ENCODE assay signal across 27 cellular contexts in genomic region chr1:48031676-48032075, GRCh38. TPM values are rescaled to one million over a fixed set of nuclear protein-coding genes. Genes with fewer than 3 reads are reported as not detected.
DNase-seq lines count a peak whose midpoint lies in the region; ATAC-seq and TF ChIP-seq lines count a peak whose summit lies in the region.
"Had no signal": no experiment of that assay in that cellular context is flagged by ENCODE, and none has a peak within 500 bp of the region (broad histone marks: within the 10 kb centered on the region; RNA-seq: fewer than 3 reads in every experiment).

No MANE protein-coding gene starts in this region.

- peak; percentile 24 for ATAC-seq in left lobe of liver
- no peak for ATAC-seq in left colon
- no peak for ATAC-seq in gastrocnemius medialis
- ATAC-seq in GM19328 (IDR thresholded peaks at IDR 0.05; ENCODE audit: unreplicated experiment), result no peak
- ATAC-seq: CD8-positive, alpha-beta T cell; foreskin keratinocyte; Right ventricle myocardium inferior; stimulated activated naive CD8-positive, alpha-beta T cell treated with anti-CD3 and anti-CD28 coated beads, Interleukin-15, Interleukin-2, amounts not matched to agents 100 U/mL and 50 U/mL, for 24 hours had no signal

- TF ChIP-seq POLR2A in gastrocnemius medialis (IDR thresholded peaks at IDR 0.05), result no peak

- intact Hi-C loops in left colon (cut with DNase I, micrococcal nuclease) (no loop called here), gastrocnemius medialis (cut with DNase I; ENCODE audit: low total_unique reads) (no loop called here)

- no peak overlapping the region for H3K4me2 ChIP-seq in neural progenitor cell
- H3K4me2 ChIP-seq: PC-9 had no signal

- no peak overlapping the region for H3K4me3 Mint-ChIP-seq in neural progenitor cell
- H3K4me3 Mint-ChIP-seq: activated naive CD4-positive, alpha-beta T cell treated with anti-CD3 and anti-CD28 coated beads, Interleukin-2, amount 50 U/mL, for 24 hours; CD8-positive, alpha-beta T cell; nephron progenitor cell; T-helper 2 cell treated with Interferon-gamma antibody and Interleukin-4, amounts not matched to agents 5 μg/mL and 100 μg/mL, for 36 hours had no signal

- H4K20me1 ChIP-seq in neural progenitor cell (ENCODE audit: low read depth), result no peaks in the 10 kb centered on the region

- in situ Hi-C loops in SK-MEL-5 (cut with HindIII; ENCODE audit: low pct_unique_long_range_greater_than_20kb, low sequenced_read_pairs) (no loop called here), gastrocnemius medialis (cut with MboI; ENCODE audit: low sequenced_read_pairs in 4 of 4) (no loop called here)

- no peaks in the 10 kb centered on the region for H3K79me2 ChIP-seq in neural progenitor cell (ENCODE audit: low read depth)

- no peak overlapping the region for H3K4me3 ChIP-seq in AG10803 (ENCODE audit: low read length)
- H3K4me3 ChIP-seq in epithelial cell of proximal tubule (ENCODE audit: low read depth, low read length), result no peak overlapping the region
- H3K4me3 ChIP-seq in neural progenitor cell, result no peak overlapping the region
- no peak overlapping the region for H3K4me3 ChIP-seq in gastrocnemius medialis
- H3K4me3 ChIP-seq: ovary, PC-9 had no signal

- no peaks in the 10 kb centered on the region for H3K36me3 Mint-ChIP-seq in neural progenitor cell
- H3K36me3 Mint-ChIP-seq: activated naive CD4-positive, alpha-beta T cell treated with anti-CD3 and anti-CD28 coated beads, Interleukin-2, amount 50 U/mL, for 24 hours; CD8-positive, alpha-beta T cell had no signal

- H3K27me3 ChIP-seq in neural progenitor cell (no peaks in the 10 kb centered on the region), gastrocnemius medialis (no peaks in the 10 kb centered on the region)
- H3K27me3 ChIP-seq: BE2C, foreskin keratinocyte, ovary had no signal

- H3K9ac ChIP-seq in neural progenitor cell, result no peak overlapping the region

- H3K36me3 ChIP-seq in neural progenitor cell (no peaks in the 10 kb centered on the region), gastrocnemius medialis (no peaks in the 10 kb centered on the region)
- H3K36me3 ChIP-seq: BE2C, ovary had no signal

- H2AFZ ChIP-seq in neural progenitor cell (replicated peaks), result no peak overlapping the region
- H2AFZ ChIP-seq: PC-9 had no signal

- no peaks in the 10 kb centered on the region for H3K9me3 Mint-ChIP-seq in neural progenitor cell
- H3K9me3 Mint-ChIP-seq: activated naive CD4-positive, alpha-beta T cell treated with anti-CD3 and anti-CD28 coated beads, Interleukin-2, amount 50 U/mL, for 24 hours; activated T-helper 2 cell treated with anti-CD3 and anti-CD28 coated beads, Interferon-gamma antibody, Interleukin-2, Interleukin-4, amounts not matched to agents 10 μg/mL and 5 μg/mL and 100 μg/mL, durations not matched to agents 14 hours and 24 hours and 36 hours; CD8-positive, alpha-beta T cell; nephron progenitor cell; T-helper 2 cell treated with Interferon-gamma antibody and Interleukin-4, amounts not matched to agents 5 μg/mL and 100 μg/mL, for 36 hours had no signal

- no peak overlapping the region for H3K27ac ChIP-seq in neural progenitor cell
- no peak overlapping the region for H3K27ac ChIP-seq in gastrocnemius medialis
- H3K27ac ChIP-seq: epithelial cell of prostate, foreskin keratinocyte, ovary, PC-9 had no signal

- H3F3A ChIP-seq in neural progenitor cell (ENCODE audit: low read depth), result no peaks in the 10 kb centered on the region

- H3K9me3 ChIP-seq in neural progenitor cell (ENCODE audit: low read depth), result no peaks in the 10 kb centered on the region
- no peaks in the 10 kb centered on the region for H3K9me3 ChIP-seq in gastrocnemius medialis
- H3K9me3 ChIP-seq: BE2C, ovary had no signal

- DNase-seq in AG10803 (ENCODE audit: low read depth) (peak; percentile 6), SK-MEL-5 (ENCODE audit: low read depth, low spot score) (peak; percentile 64), epithelial cell of proximal tubule (ENCODE audit: low read depth) (peak; percentile 66), left lobe of liver (ENCODE audit: low spot score) (no peak), neural progenitor cell (ENCODE audit: low spot score) (no peak), left colon (no peak), gastrocnemius medialis (no peak)
- DNase-seq: activated CD4-positive, alpha-beta T cell treated with anti-CD3 and anti-CD28 coated beads for 4 hours; BE2C; CD8-positive, alpha-beta T cell; effector CD4-positive, alpha-beta T cell; EL; foreskin keratinocyte; NCI-H1417; NCI-H2029; NCI-H524 treated with DMSO at 0.1 percent for 48 hours; nephron progenitor cell; ovary; PC-9; stimulated activated CD4-positive, alpha-beta T cell treated with anti-CD3 and anti-CD28 coated beads, Interleukin-1b, Interleukin-23, amount 100 ng/mL, for 48 hours; stimulated activated naive CD8-positive, alpha-beta T cell treated with anti-CD3 and anti-CD28 coated beads, Interleukin-15, Interleukin-2, amounts not matched to agents 100 U/mL and 50 U/mL, for 24 hours had no signal

- peaks cover 10% of the 10 kb centered on the region for H3K27me3 Mint-ChIP-seq in neural progenitor cell (ENCODE audit: insufficient read depth, low read depth)

- no peak for TF ChIP-seq CTCF in AG10803 (conservative IDR thresholded peaks at IDR 0.05; ENCODE audit: low read length)
- TF ChIP-seq CTCF in epithelial cell of proximal tubule (conservative IDR thresholded peaks at IDR 0.05; ENCODE audit: low read depth, low read length), result no peak
- TF ChIP-seq CTCF in neural progenitor cell (IDR thresholded peaks at IDR 0.05), result no peak
- no peak for TF ChIP-seq CTCF in gastrocnemius medialis (IDR thresholded peaks at IDR 0.05 in 4 of 5, conservative IDR thresholded peaks at IDR 0.05 in 1 of 5)

- peaks cover 13% of the 10 kb centered on the region for H3K4me1 ChIP-seq in neural progenitor cell
- peaks cover 2 to 5% of the 10 kb centered on the region in 2 donors for H3K4me1 ChIP-seq in gastrocnemius medialis
- H3K4me1 ChIP-seq: BE2C had no signal

- peaks cover 27% of the 10 kb centered on the region for H3K4me1 Mint-ChIP-seq in neural progenitor cell
- H3K4me1 Mint-ChIP-seq: activated naive CD4-positive, alpha-beta T cell treated with anti-CD3 and anti-CD28 coated beads, Interleukin-2, amount 50 U/mL, for 24 hours had no signal

- no peak overlapping the region for H3K27ac Mint-ChIP-seq in neural progenitor cell
- H3K27ac Mint-ChIP-seq: activated naive CD4-positive, alpha-beta T cell treated with anti-CD3 and anti-CD28 coated beads, Interleukin-2, amount 50 U/mL, for 24 hours; activated T-helper 2 cell treated with anti-CD3 and anti-CD28 coated beads, Interferon-gamma antibody, Interleukin-2, Interleukin-4, amounts not matched to agents 10 μg/mL and 5 μg/mL and 100 μg/mL, durations not matched to agents 14 hours and 24 hours and 36 hours; CD8-positive, alpha-beta T cell; nephron progenitor cell; T-helper 2 cell treated with Interferon-gamma antibody and Interleukin-4, amounts not matched to agents 5 μg/mL and 100 μg/mL, for 36 hours had no signal

RNA-seq across cellular contexts. Expression of gene TRABD2B, which starts 34.5 kb away (rescaled TPM):
- 0.13 TPM in 1 of 2 replicates, not detected in the other for total RNA-seq in SK-MEL-5 (2014; rRNA removed; shearing (Covaris generic))
- polyA plus RNA-seq in SK-MEL-5 (2015; cell fraction: cytosol; rRNA removed), result 0.85 and 0.98 TPM in 2 replicates
- 0.75 and 1.3 TPM in 2 replicates for polyA plus RNA-seq in SK-MEL-5 (2015; cell fraction: nucleus; rRNA removed)
- 0.14 and 0.46 TPM in 2 replicates for total RNA-seq in epithelial cell of proximal tubule
- total RNA-seq in left lobe of liver, result 15.1 TPM
- 0.09 and 0.34 TPM in 2 replicates for total RNA-seq in neural progenitor cell (ENCODE audit: low replicate concordance)
- 1 to 10 TPM in 1 of 2 donors, under 1 TPM in 1; 0.70 to 1.0 TPM for total RNA-seq in left colon
- total RNA-seq in gastrocnemius medialis, result under 1 TPM; 0.05 to 0.15 (median 0.12) TPM
- total RNA-seq: activated T-helper 2 cell treated with anti-CD3 and anti-CD28 coated beads, Interferon-gamma antibody, Interleukin-2, Interleukin-4, amounts not matched to agents 10 μg/mL and 5 μg/mL and 100 μg/mL, durations not matched to agents 14 hours and 24 hours and 36 hours; CD8-positive, alpha-beta T cell; PC-9 had no signal

Comparison
In these comparisons a context has a peak if more than half of its experiments do, and no peak if none do; other contexts are left out.
1. DNase-seq: peak in AG10803 (single experiment), SK-MEL-5 (single experiment) and epithelial cell of proximal tubule (single experiment); none in left lobe of liver (single experiment), neural progenitor cell (single experiment), left colon (0 of 2) and gastrocnemius medialis (0 of 2).